ENCODE assay signal across 17 cellular contexts in the genomic region with DNA sequence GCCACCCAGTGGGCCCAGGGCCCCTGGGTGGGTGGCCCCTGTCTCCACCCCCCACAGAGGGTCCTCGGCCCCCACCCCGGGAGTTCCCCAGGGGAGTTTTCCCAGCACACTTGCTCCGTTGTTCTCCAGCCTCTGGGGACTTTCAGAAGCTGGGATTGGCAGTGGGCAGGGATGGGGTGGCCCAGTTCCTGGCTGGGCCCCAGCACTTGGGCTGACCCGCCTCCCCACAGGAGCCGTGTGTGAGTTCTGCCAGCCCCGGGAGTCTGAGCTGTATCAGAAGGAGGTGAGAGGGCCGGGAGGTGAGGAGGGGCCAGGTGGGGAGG. TPM values are rescaled to one million over a fixed set of nuclear protein-coding genes. Genes with fewer than 3 reads are reported as not detected.
DNase-seq lines count a peak whose midpoint lies in the region; ATAC-seq and TF ChIP-seq lines count a peak whose summit lies in the region.
"Had no signal": no experiment of that assay in that cellular context is flagged by ENCODE, and none has a peak within 500 bp of the region (broad histone marks: within the 10 kb centered on the region; RNA-seq: fewer than 3 reads in every experiment).

No MANE protein-coding gene starts in this region.

- no peak for ATAC-seq in activated B cell treated with CpG ODN at 0.5 μM for 24 hours (ENCODE audit: low read depth)
- no peak for ATAC-seq in HG02588 (IDR thresholded peaks at IDR 0.05; ENCODE audit: unreplicated experiment)
- ATAC-seq in GM21447 (IDR thresholded peaks at IDR 0.05; ENCODE audit: unreplicated experiment): no peak
- ATAC-seq: Right ventricle myocardium inferior had no signal

- peaks cover 31% of the 10 kb centered on the region for H3K36me3 Mint-ChIP-seq in activated B cell treated with CpG ODN at 0.5 μM for 24 hours (ENCODE audit: low read depth)

- DNase-seq in NCI-H69 (lab: John Stamatoyannopoulos, UW): peak; percentile 50
- peak; percentile 44 for DNase-seq in activated B cell treated with CpG ODN at 0.5 μM for 24 hours
- DNase-seq in SKM-1 (lab: John Stamatoyannopoulos, UW; ENCODE audit: unreplicated experiment): no peak
- DNase-seq in HuH-7 (ENCODE audit: low spot score): no peak
- DNase-seq: DMS153; EL; NCI-H187 treated with DMSO at 0.1 percent for 48 hours; NK-92 treated with Interleukin-12 subunit alpha and Interleukin-12 subunit beta, amount 100 ng/mL, for 24 hours; PC-9; SK-N-SH had no signal

- H3K27ac ChIP-seq in BLaER1 treated with 17β-estradiol and CSF1 and Interleukin-3, amounts not matched to agents 10 nM and 100 nM: peak overlapping the region in 9 of 11 experiments; percentile 72 to 97 (median 91); a peak in 18 of 22 replicates
- peak overlapping the region; percentile 47 to 48 for H3K27ac ChIP-seq in mucosa of rectum (ENCODE audit: low read depth in 2 of 2, low read length in 2 of 2)
- H3K27ac ChIP-seq: A549, PC-9 had no signal

- peaks cover 0 to 7% (median 0%) of the 10 kb centered on the region in 11 experiments; a peak in 1 of 22 replicates for H3K27me3 ChIP-seq in BLaER1 treated with 17β-estradiol and CSF1 and Interleukin-3, amounts not matched to agents 10 nM and 100 nM
- H3K27me3 ChIP-seq in mucosa of rectum (ENCODE audit: control insufficient read depth in 2 of 2, insufficient read depth in 2 of 2, low read length in 2 of 2): peaks cover 7 to 23% of the 10 kb centered on the region in 2 donors

- H3K4me3 Mint-ChIP-seq in activated B cell treated with CpG ODN at 0.5 μM for 24 hours: peak overlapping the region; percentile 64

- peaks cover 0 to 17% (median 8%) of the 10 kb centered on the region in 11 experiments; a peak in 13 of 22 replicates for H3K9me3 ChIP-seq in BLaER1 treated with 17β-estradiol and CSF1 and Interleukin-3, amounts not matched to agents 10 nM and 100 nM (replicated peaks in 1 of 11)
- H3K9me3 ChIP-seq in mucosa of rectum (ENCODE audit: control insufficient read depth in 2 of 2, low read length in 2 of 2): no peaks in the 10 kb centered on the region
- H3K9me3 ChIP-seq: A549, SK-N-SH had no signal

- H3K4me1 Mint-ChIP-seq in activated B cell treated with CpG ODN at 0.5 μM for 24 hours: peaks cover 56% of the 10 kb centered on the region

- intact Hi-C loops in activated B cell treated with CpG ODN at 0.5 μM for 24 hours (cut with micrococcal nuclease): no loop called here

- H3K27me3 Mint-ChIP-seq in activated B cell treated with CpG ODN at 0.5 μM for 24 hours: no peaks in the 10 kb centered on the region

- peaks cover 0 to 13% (median 0%) of the 10 kb centered on the region in 11 experiments; a peak in 5 of 22 replicates for H4K20me1 ChIP-seq in BLaER1 treated with 17β-estradiol and CSF1 and Interleukin-3, amounts not matched to agents 10 nM and 100 nM

- no peak for TF ChIP-seq CTCF in activated B cell treated with CpG ODN at 0.5 μM for 24 hours (IDR thresholded peaks at IDR 0.05)

- H3K9me3 Mint-ChIP-seq in activated B cell treated with CpG ODN at 0.5 μM for 24 hours: no peaks in the 10 kb centered on the region

- H3K4me2 ChIP-seq in BLaER1 treated with 17β-estradiol and CSF1 and Interleukin-3, amounts not matched to agents 10 nM and 100 nM: peak overlapping the region; percentile 78 to 96 (median 90); a peak in 21 of 22 replicates
- H3K4me2 ChIP-seq: A549, PC-9, SK-N-SH had no signal

- H3K27ac Mint-ChIP-seq in activated B cell treated with CpG ODN at 0.5 μM for 24 hours: peak overlapping the region; percentile 80

- H3K4me3 ChIP-seq in BLaER1 treated with 17β-estradiol and CSF1 and Interleukin-3, amounts not matched to agents 10 nM and 100 nM: peak overlapping the region in 1 of 10 experiments; percentile 32; a peak in 1 of 20 replicates
- no peak overlapping the region for H3K4me3 ChIP-seq in mucosa of rectum (ENCODE audit: low read length in 2 of 2)
- H3K4me3 ChIP-seq: A549, PC-9 had no signal

- CTCF ChIA-PET in activated B cell treated with CpG ODN at 0.5 μM for 24 hours (lab: Charles Lee): no interaction called here

- POLR2A ChIA-PET in activated B cell treated with CpG ODN at 0.5 μM for 24 hours (lab: Charles Lee): interaction anchor here (1.4 to 8.4 kb wide), 9 partner anchors 13 to 94 kb away, joined by 4 to 282 read pairs (median 23); a partner anchor contains a TSS

- peaks cover 51 to 83% (median 74%) of the 10 kb centered on the region in 10 experiments for H3K4me1 ChIP-seq in BLaER1 treated with 17β-estradiol and CSF1 and Interleukin-3, amounts not matched to agents 10 nM and 100 nM
- H3K4me1 ChIP-seq in mucosa of rectum (ENCODE audit: control insufficient read depth in 2 of 2, insufficient read depth in 2 of 2, low read length in 2 of 2): peaks cover 0 to 10% of the 10 kb centered on the region in 2 donors
- H3K4me1 ChIP-seq: A549 had no signal

- peaks cover 3 to 31% (median 25%) of the 10 kb centered on the region in 11 experiments; a peak in 20 of 22 replicates for H3K36me3 ChIP-seq in BLaER1 treated with 17β-estradiol and CSF1 and Interleukin-3, amounts not matched to agents 10 nM and 100 nM
- H3K36me3 ChIP-seq in mucosa of rectum (ENCODE audit: control insufficient read depth in 2 of 2, insufficient read depth in 2 of 2, low read length in 2 of 2): no peaks in the 10 kb centered on the region

- peak overlapping the region in 8 of 11 experiments; percentile 49 to 86 (median 82); a peak in 14 of 22 replicates for H3K9ac ChIP-seq in BLaER1 treated with 17β-estradiol and CSF1 and Interleukin-3, amounts not matched to agents 10 nM and 100 nM
- H3K9ac ChIP-seq in mucosa of rectum (ENCODE audit: low read depth in 1 of 2, low read length in 2 of 2): no peak overlapping the region
- H3K9ac ChIP-seq: SK-N-SH had no signal

RNA-seq across cellular contexts. Expression of a gene that starts 2.0 kb away (rescaled TPM):
- total RNA-seq in activated B cell treated with CpG ODN at 0.5 μM for 24 hours: 280 and 324 TPM in 2 replicates
- total RNA-seq: LHCN-M2, PC-9, Right ventricle myocardium inferior had no signal

RNA-seq across cellular contexts. Expression of a gene that starts 15.9 kb away (rescaled TPM):
- 1.1 and 1.4 TPM in 2 replicates for total RNA-seq in activated B cell treated with CpG ODN at 0.5 μM for 24 hours
- total RNA-seq: PC-9 had no signal

RNA-seq across cellular contexts. Expression of a gene that starts 32.6 kb away (rescaled TPM):
- 58.8 and 65.5 TPM in 2 replicates for total RNA-seq in activated B cell treated with CpG ODN at 0.5 μM for 24 hours

RNA-seq across cellular contexts. Expression of a gene that starts 40.5 kb away (rescaled TPM):
- 66.9 and 79.5 TPM in 2 replicates for total RNA-seq in activated B cell treated with CpG ODN at 0.5 μM for 24 hours

RNA-seq across cellular contexts. Expression of a gene that starts 51.3 kb away (rescaled TPM):
- 1.4 and 2.4 TPM in 2 replicates for total RNA-seq in activated B cell treated with CpG ODN at 0.5 μM for 24 hours

Comparison
In these comparisons a context has a peak if more than half of its experiments do, and no peak if none do; other contexts are left out.
1. H3K9ac ChIP-seq: peak in BLaER1 treated with 17β-estradiol and CSF1 and Interleukin-3, amounts not matched to agents 10 nM and 100 nM (8 of 11); none in mucosa of rectum (0 of 2).
2. DNase-seq: peak in NCI-H69 (single experiment) and activated B cell treated with CpG ODN at 0.5 μM for 24 hours (single experiment); none in SKM-1 (single experiment) and HuH-7 (single experiment).